24 cellular contexts compared by ENCODE assay signal in genomic region chr3:157692468-157692867, GRCh38.
DNase-seq lines count a peak whose midpoint lies in the region; ATAC-seq and TF ChIP-seq lines count a peak whose summit lies in the region.
"Had no signal": no experiment of that assay in that cellular context is flagged by ENCODE, and none has a peak within 500 bp of the region (broad histone marks: within the 10 kb centered on the region; RNA-seq: fewer than 3 reads in every experiment).

No MANE protein-coding gene starts in this region.

- intact Hi-C loops in right lobe of liver (cut with DNase I), result no loop called here

- no peaks in the 10 kb centered on the region for H3K27me3 ChIP-seq in OCI-LY3 (ENCODE audit: low read depth, low read length)
- no peaks in the 10 kb centered on the region for H3K27me3 ChIP-seq in right lobe of liver
- H3K27me3 ChIP-seq: stomach had no signal

- 73% methylated on average over 1 of the region's 1 CpG for WGBS in right lobe of liver (ENCODE audit: insufficient coverage, low coverage, low lambda C conversion rate, missing lambda C conversion rate)

- H3K36me3 ChIP-seq in OCI-LY3 (replicated peaks; ENCODE audit: low read depth, low read length), result no peaks in the 10 kb centered on the region
- H3K36me3 ChIP-seq in right lobe of liver, result no peaks in the 10 kb centered on the region
- H3K36me3 ChIP-seq: stomach had no signal

- no peak overlapping the region for H3K27ac ChIP-seq in OCI-LY3 (ENCODE audit: low read length)
- no peak overlapping the region for H3K27ac ChIP-seq in right lobe of liver
- H3K27ac ChIP-seq in substantia nigra (ENCODE audit: low read depth, low read length, poor library complexity, severe bottlenecking), result no peak overlapping the region
- H3K27ac ChIP-seq: C4-2B, KMS-11, stomach had no signal

- DNase-seq in right lobe of liver (no peak), COLO829 (ENCODE audit: low spot score) (no peak), substantia nigra (lab: John Stamatoyannopoulos, UW) (no peak), GOT3 (lab: John Stamatoyannopoulos, UW) (no peak)
- DNase-seq: ACHN; activated CD4-positive, alpha-beta T cell treated with anti-CD3 and anti-CD28 coated beads, Interleukin-2, amount 50 U/mL, for 1 hour; activated CD8-positive, alpha-beta memory T cell treated with anti-CD3 and anti-CD28 coated beads, Interleukin-2, amount 50 U/mL, for 48 hours; activated effector memory CD4-positive, alpha-beta T cell treated with Interleukin-2 at 50 U/mL for 16 hours; activated naive CD8-positive, alpha-beta T cell treated with anti-CD3 and anti-CD28 coated beads, Interleukin-2, amount 50 U/mL, for 24 hours; GDM1; glutamatergic neuron; NCI-H1105; NCI-H526; SHP77; stimulated activated CD4-positive, alpha-beta T cell treated with anti-CD3 and anti-CD28 coated beads, Interleukin-1b, Interleukin-23, amount 100 ng/mL, for 48 hours; stomach; T-helper 1 cell had no signal

- no peak overlapping the region for H2AFZ ChIP-seq in OCI-LY3 (ENCODE audit: low read depth, low read length)

- H3K4me3 ChIP-seq in OCI-LY3 (ENCODE audit: low read length), result no peak overlapping the region
- no peak overlapping the region for H3K4me3 ChIP-seq in right lobe of liver
- H3K4me3 ChIP-seq: stomach had no signal

- TF ChIP-seq CTCF in OCI-LY3 (IDR thresholded peaks at IDR 0.05; ENCODE audit: low read depth, low read length), result no peak
- TF ChIP-seq CTCF in right lobe of liver (IDR thresholded peaks at IDR 0.05), result no peak

- peaks cover 9% of the 10 kb centered on the region for H3K4me1 ChIP-seq in OCI-LY3 (ENCODE audit: low read length)
- H3K4me1 ChIP-seq in right lobe of liver, result no peaks in the 10 kb centered on the region
- H3K4me1 ChIP-seq: stomach had no signal

- no peak overlapping the region for H3K9ac ChIP-seq in OCI-LY3 (ENCODE audit: low read length)
- H3K9ac ChIP-seq: KMS-11 had no signal

- ATAC-seq in GM18511 (IDR thresholded peaks at IDR 0.05; ENCODE audit: unreplicated experiment), result peak; percentile 75
- ATAC-seq in GM21576 (IDR thresholded peaks at IDR 0.05; ENCODE audit: unreplicated experiment), result peak; percentile 88
- ATAC-seq in HG03175 (IDR thresholded peaks at IDR 0.05; ENCODE audit: unreplicated experiment), result peak; percentile 85
- no peak for ATAC-seq in right lobe of liver
- ATAC-seq: activated naive CD8-positive, alpha-beta T cell treated with anti-CD3 and anti-CD28 coated beads, Interleukin-2, amount 50 U/mL, for 24 hours; left lobe of liver had no signal

- no peaks in the 10 kb centered on the region for H4K20me1 ChIP-seq in OCI-LY3 (ENCODE audit: insufficient read depth, low read length)

- H3K4me2 ChIP-seq in OCI-LY3 (ENCODE audit: low read length), result 0 out of 2 replicates have a peak overlapping the region, but pooled peaks have one; percentile 2
- H3K4me2 ChIP-seq: KMS-11 had no signal

- TF ChIP-seq POLR2A in right lobe of liver (IDR thresholded peaks at IDR 0.05), result no peak

- no peaks in the 10 kb centered on the region for H3K79me2 ChIP-seq in OCI-LY3 (ENCODE audit: low read length)

- H3K9me3 ChIP-seq in OCI-LY3 (ENCODE audit: insufficient read depth, low read length), result no peaks in the 10 kb centered on the region
- H3K9me3 ChIP-seq in right lobe of liver, result no peaks in the 10 kb centered on the region

Comparison
In these comparisons a context has a peak if more than half of its experiments do, and no peak if none do; other contexts are left out.
1. ATAC-seq: peak in GM18511 (single experiment), GM21576 (single experiment) and HG03175 (single experiment); none in right lobe of liver (0 of 4).